In genomic region chr1:25006770-25007169, GRCh38 we compare ENCODE assay signal across 1 cellular context.
TF ChIP-seq lines count a peak whose summit lies in the region.

No MANE protein-coding gene starts in this region.

TF ChIP-seq in GM23338, 12 proteins besides CTCF, POLR2A, EP300 and RAD21 (continued from another document):
- TF ChIP-seq ZNF462 (CRISPR knock-in tag; IDR thresholded peaks at IDR 0.05) = no peak
TF ChIP-seq in GM23338: peak in this region for 0.
